In the genomic region with DNA sequence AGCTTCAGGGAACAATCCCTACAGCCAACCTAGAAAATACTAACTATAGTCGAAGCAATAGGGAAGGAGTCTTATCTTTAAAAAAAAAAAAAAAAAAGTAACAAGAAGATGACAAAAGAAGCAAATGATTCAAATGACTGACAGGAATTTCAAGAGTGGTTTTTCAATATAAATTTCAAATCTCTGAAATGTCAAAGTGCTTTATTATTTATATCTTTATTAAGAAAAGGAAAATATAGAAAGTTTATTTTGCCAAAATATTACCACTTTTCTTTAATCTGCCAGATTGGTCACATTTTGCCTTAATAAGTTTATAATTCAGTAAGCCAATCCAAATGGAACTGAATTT, we compare ENCODE assay signal across 10 cellular contexts.
DNase-seq lines count a peak whose midpoint lies in the region; ATAC-seq and TF ChIP-seq lines count a peak whose summit lies in the region.
"Had no signal": no experiment of that assay in that cellular context is flagged by ENCODE, and none has a peak within 500 bp of the region (broad histone marks: within the 10 kb centered on the region; RNA-seq: fewer than 3 reads in every experiment).

No MANE protein-coding gene starts in this region.

- peak overlapping the region; percentile 61; the same call in 1 of the 2 replicates for H3K27ac ChIP-seq in VCaP
- H3K27ac ChIP-seq: SJSA1, transverse colon had no signal

- no peak for ATAC-seq in stimulated activated effector memory CD8-positive, alpha-beta T cell treated with anti-CD3 and anti-CD28 coated beads, Interleukin-12 subunit alpha, Interleukin-12 subunit beta, amount 100 ng/mL, for 72 hours
- no peak for ATAC-seq in GM19452 (IDR thresholded peaks at IDR 0.05; ENCODE audit: unreplicated experiment)
- ATAC-seq in GM18517 (IDR thresholded peaks at IDR 0.05; ENCODE audit: unreplicated experiment) = no peak

- peak; percentile 70 for TF ChIP-seq CTCF in VCaP (conservative IDR thresholded peaks at IDR 0.05)
- TF ChIP-seq CTCF in glutamatergic neuron (IDR thresholded peaks at IDR 0.05; ENCODE audit: partially characterized antibody, unreplicated experiment) = peak; percentile 63

- peak overlapping the region; percentile 27 for H3K27ac Mint-ChIP-seq in T-helper 2 cell treated with Interferon-gamma antibody and Interleukin-4, amounts not matched to agents 5 μg/mL and 100 μg/mL, for 36 hours
- H3K27ac Mint-ChIP-seq in glutamatergic neuron (ENCODE audit: unreplicated experiment) = peak overlapping the region; percentile 98
- H3K27ac Mint-ChIP-seq in stimulated activated effector memory CD8-positive, alpha-beta T cell treated with anti-CD3 and anti-CD28 coated beads, Interleukin-12 subunit alpha, Interleukin-12 subunit beta, amount 100 ng/mL, for 72 hours = no peak overlapping the region

- no peaks in the 10 kb centered on the region for H3K36me3 Mint-ChIP-seq in T-helper 2 cell treated with Interferon-gamma antibody and Interleukin-4, amounts not matched to agents 5 μg/mL and 100 μg/mL, for 36 hours (ENCODE audit: low read depth)
- no peaks in the 10 kb centered on the region for H3K36me3 Mint-ChIP-seq in glutamatergic neuron (ENCODE audit: unreplicated experiment)
- no peaks in the 10 kb centered on the region for H3K36me3 Mint-ChIP-seq in stimulated activated effector memory CD8-positive, alpha-beta T cell treated with anti-CD3 and anti-CD28 coated beads, Interleukin-12 subunit alpha, Interleukin-12 subunit beta, amount 100 ng/mL, for 72 hours

- no peak for DNase-seq in T-helper 2 cell treated with Interferon-gamma antibody and Interleukin-4, amounts not matched to agents 5 μg/mL and 100 μg/mL, for 36 hours (ENCODE audit: low spot score)
- DNase-seq in T-helper 2 cell = no peak
- DNase-seq in glutamatergic neuron = no peak
- no peak for DNase-seq in stimulated activated effector memory CD8-positive, alpha-beta T cell treated with anti-CD3 and anti-CD28 coated beads, Interleukin-12 subunit alpha, Interleukin-12 subunit beta, amount 100 ng/mL, for 72 hours (ENCODE audit: low spot score in 2 of 2)
- no peak for DNase-seq in UCSD-AML1 (lab: John Stamatoyannopoulos, UW; ENCODE audit: unreplicated experiment)

- peaks cover 14% of the 10 kb centered on the region for H3K4me1 Mint-ChIP-seq in T-helper 2 cell treated with Interferon-gamma antibody and Interleukin-4, amounts not matched to agents 5 μg/mL and 100 μg/mL, for 36 hours (ENCODE audit: low read depth)
- H3K4me1 Mint-ChIP-seq in glutamatergic neuron (ENCODE audit: low read depth, unreplicated experiment) = peaks cover 23% of the 10 kb centered on the region
- peaks cover 8% of the 10 kb centered on the region for H3K4me1 Mint-ChIP-seq in stimulated activated effector memory CD8-positive, alpha-beta T cell treated with anti-CD3 and anti-CD28 coated beads, Interleukin-12 subunit alpha, Interleukin-12 subunit beta, amount 100 ng/mL, for 72 hours

- H3K4me3 Mint-ChIP-seq in T-helper 2 cell treated with Interferon-gamma antibody and Interleukin-4, amounts not matched to agents 5 μg/mL and 100 μg/mL, for 36 hours = peak overlapping the region; percentile 88
- H3K4me3 Mint-ChIP-seq in glutamatergic neuron (ENCODE audit: unreplicated experiment) = peak overlapping the region; percentile 89
- H3K4me3 Mint-ChIP-seq in stimulated activated effector memory CD8-positive, alpha-beta T cell treated with anti-CD3 and anti-CD28 coated beads, Interleukin-12 subunit alpha, Interleukin-12 subunit beta, amount 100 ng/mL, for 72 hours = peak overlapping the region; percentile 75

- no peaks in the 10 kb centered on the region for H3K9me3 Mint-ChIP-seq in T-helper 2 cell treated with Interferon-gamma antibody and Interleukin-4, amounts not matched to agents 5 μg/mL and 100 μg/mL, for 36 hours
- peaks cover 5% of the 10 kb centered on the region for H3K9me3 Mint-ChIP-seq in glutamatergic neuron (ENCODE audit: unreplicated experiment)
- no peaks in the 10 kb centered on the region for H3K9me3 Mint-ChIP-seq in stimulated activated effector memory CD8-positive, alpha-beta T cell treated with anti-CD3 and anti-CD28 coated beads, Interleukin-12 subunit alpha, Interleukin-12 subunit beta, amount 100 ng/mL, for 72 hours

- H3K27me3 Mint-ChIP-seq in T-helper 2 cell treated with Interferon-gamma antibody and Interleukin-4, amounts not matched to agents 5 μg/mL and 100 μg/mL, for 36 hours (ENCODE audit: low read depth) = peaks cover 61% of the 10 kb centered on the region
- peaks cover 6% of the 10 kb centered on the region for H3K27me3 Mint-ChIP-seq in glutamatergic neuron (ENCODE audit: unreplicated experiment)
